In the genomic region with DNA sequence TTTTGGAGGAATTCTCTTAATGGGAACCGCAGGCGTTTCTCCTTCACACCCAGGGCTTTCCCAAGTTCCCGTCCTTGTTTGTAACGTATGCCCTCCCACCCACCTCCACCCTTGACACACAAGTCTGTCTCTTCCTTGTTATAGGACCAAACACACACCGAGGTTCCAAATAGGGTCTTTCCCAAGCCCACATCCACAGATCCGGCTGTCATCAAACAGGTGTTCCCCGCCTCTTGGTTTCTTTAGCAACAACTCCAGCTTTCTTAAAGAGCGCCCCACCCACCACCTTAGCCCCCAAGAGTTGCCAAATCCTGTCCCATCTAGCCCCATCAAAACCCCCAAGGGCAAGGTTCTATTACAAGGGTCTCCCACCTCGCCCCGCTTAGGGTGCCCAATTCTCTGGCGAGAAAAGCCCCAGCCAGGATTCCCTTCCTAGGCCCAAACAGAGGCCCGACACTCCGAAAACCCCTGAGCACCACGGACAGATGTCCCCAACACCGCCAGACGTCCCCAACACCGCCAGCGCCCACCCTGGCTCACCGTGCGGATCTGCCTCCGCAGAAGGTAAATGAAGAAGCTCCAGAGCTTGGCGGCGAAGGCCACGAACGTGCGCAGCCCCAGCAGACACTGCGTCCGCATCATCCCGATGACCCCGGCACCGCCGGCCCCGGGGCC, we compare ENCODE assay signal across 8 cellular contexts. TPM values are rescaled to one million over a fixed set of nuclear protein-coding genes. Genes with fewer than 3 reads are reported as not detected.
DNase-seq lines count a peak whose midpoint lies in the region; ATAC-seq and TF ChIP-seq lines count a peak whose summit lies in the region.

No MANE protein-coding gene starts in this region.

- H3K9me3 Mint-ChIP-seq in activated CD8-positive, alpha-beta memory T cell treated with anti-CD3 and anti-CD28 coated beads, Interleukin-2, amount 10 ng/mL, durations not matched to agents 7 days and 5 days (ENCODE audit: low read depth), result no peaks in the 10 kb centered on the region

- no peak for TF ChIP-seq POLR2A in thyroid gland (IDR thresholded peaks at IDR 0.05)

- H3K36me3 ChIP-seq in thyroid gland, result peaks cover 16% of the 10 kb centered on the region in 2 donors

- H3K4me1 Mint-ChIP-seq in activated CD8-positive, alpha-beta memory T cell treated with anti-CD3 and anti-CD28 coated beads, Interleukin-2, amount 10 ng/mL, durations not matched to agents 7 days and 5 days, result peaks cover 46% of the 10 kb centered on the region

- intact Hi-C loops in thyroid gland (cut with DNase I), result no loop called here

- H3K27me3 ChIP-seq in thyroid gland, result no peaks in the 10 kb centered on the region

- peaks cover 20 to 32% of the 10 kb centered on the region in 2 donors for H3K4me1 ChIP-seq in thyroid gland

- H3K27me3 Mint-ChIP-seq in activated CD8-positive, alpha-beta memory T cell treated with anti-CD3 and anti-CD28 coated beads, Interleukin-2, amount 10 ng/mL, durations not matched to agents 7 days and 5 days, result no peaks in the 10 kb centered on the region

- no peaks in the 10 kb centered on the region for H3K9me3 ChIP-seq in thyroid gland

- peak overlapping the region; percentile 91 for H3K27ac Mint-ChIP-seq in activated CD8-positive, alpha-beta memory T cell treated with anti-CD3 and anti-CD28 coated beads, Interleukin-2, amount 10 ng/mL, durations not matched to agents 7 days and 5 days

- DNase-seq in activated CD8-positive, alpha-beta memory T cell treated with anti-CD3 and anti-CD28 coated beads, Interleukin-2, amount 10 ng/mL, durations not matched to agents 7 days and 5 days, result no peak
- DNase-seq in activated CD8-positive, alpha-beta memory T cell treated with anti-CD3 and anti-CD28 coated beads for 24 hours, result no peak
- DNase-seq in left lobe of liver (ENCODE audit: low spot score) (peak; percentile 52), thyroid gland (no peak), NOMO-1 treated with DMSO at 0.1 percent for 48 hours (lab: John Stamatoyannopoulos, UW; ENCODE audit: unreplicated experiment) (no peak)
- DNase-seq in stimulated activated CD8-positive, alpha-beta memory T cell treated with anti-CD3 and anti-CD28 coated beads, Interleukin-4, amount 100 ng/mL, for 48 hours, result no peak
- DNase-seq in activated CD4-positive, alpha-beta T cell treated with anti-CD3 and anti-CD28 coated beads for 1 hour, result no peak

- 4 to 6% methylated on average over 13 to 14 of the region's 33 CpGs for WGBS in thyroid gland, 2 donors

- no peak for TF ChIP-seq CTCF in thyroid gland (IDR thresholded peaks at IDR 0.05)

- no peak for ATAC-seq in activated CD8-positive, alpha-beta memory T cell treated with anti-CD3 and anti-CD28 coated beads, Interleukin-2, amount 10 ng/mL, durations not matched to agents 7 days and 5 days
- no peak for ATAC-seq in left lobe of liver

- CTCF ChIA-PET in activated CD8-positive, alpha-beta memory T cell treated with anti-CD3 and anti-CD28 coated beads, Interleukin-2, amount 10 ng/mL, durations not matched to agents 7 days and 5 days (lab: Charles Lee), result interaction anchor here (0.5 to 2.5 kb wide), 7 partner anchors 9 to 868 kb away, joined by 3 to 18 read pairs (median 4); a partner anchor contains a TSS

- peak overlapping the region; percentile 71 to 98 (median 86) for H3K4me3 ChIP-seq in thyroid gland (replicated peaks in 1 of 3)

- peak overlapping the region; percentile 100 for H3K27ac ChIP-seq in angular gyrus (ENCODE audit: low read depth, low read length)
- H3K27ac ChIP-seq in thyroid gland, result peak overlapping the region; percentile 98 to 100 (median 98)

- peaks cover 24% of the 10 kb centered on the region for H3K36me3 Mint-ChIP-seq in activated CD8-positive, alpha-beta memory T cell treated with anti-CD3 and anti-CD28 coated beads, Interleukin-2, amount 10 ng/mL, durations not matched to agents 7 days and 5 days

- peak overlapping the region; percentile 91 for H3K4me3 Mint-ChIP-seq in activated CD8-positive, alpha-beta memory T cell treated with anti-CD3 and anti-CD28 coated beads, Interleukin-2, amount 10 ng/mL, durations not matched to agents 7 days and 5 days

RNA-seq across cellular contexts. Expression of a gene that starts 0.7 kb away (rescaled TPM):
- 100 to 1,000 TPM; 162 to 192 TPM for total RNA-seq in activated CD8-positive, alpha-beta memory T cell treated with anti-CD3 and anti-CD28 coated beads, Interleukin-2, amount 10 ng/mL, durations not matched to agents 7 days and 5 days
- total RNA-seq in left lobe of liver, result 35.1 TPM
- total RNA-seq in thyroid gland, result 10 to 100 TPM; 35.1 to 70.4 (median 48.4) TPM

RNA-seq across cellular contexts. Expression of a gene that starts 1.2 kb away (rescaled TPM):
- 10 to 100 TPM; 56.5 to 70.4 TPM for total RNA-seq in activated CD8-positive, alpha-beta memory T cell treated with anti-CD3 and anti-CD28 coated beads, Interleukin-2, amount 10 ng/mL, durations not matched to agents 7 days and 5 days
- 27.5 TPM for total RNA-seq in left lobe of liver
- total RNA-seq in thyroid gland, result 10 to 100 TPM; 27.4 to 49.0 (median 33.0) TPM

RNA-seq across cellular contexts. Expression of a gene that starts 8.5 kb away (rescaled TPM):
- 100 to 1,000 TPM; 207 to 231 TPM for total RNA-seq in activated CD8-positive, alpha-beta memory T cell treated with anti-CD3 and anti-CD28 coated beads, Interleukin-2, amount 10 ng/mL, durations not matched to agents 7 days and 5 days
- 235 TPM for total RNA-seq in left lobe of liver
- 100 to 1,000 TPM; 112 to 840 (median 273) TPM for total RNA-seq in thyroid gland

RNA-seq across cellular contexts. Expression of a gene that starts 11.5 kb away (rescaled TPM):
- total RNA-seq in activated CD8-positive, alpha-beta memory T cell treated with anti-CD3 and anti-CD28 coated beads, Interleukin-2, amount 10 ng/mL, durations not matched to agents 7 days and 5 days, result 1 to 10 TPM in 1 of 2 experiments, under 1 TPM in 1; 0.66 to 1.9 TPM
- total RNA-seq in left lobe of liver (20.5 TPM), thyroid gland (100 to 1,000 TPM; 108 to 161 (median 144) TPM)

RNA-seq across cellular contexts. Expression of a gene that starts 11.5 kb away (rescaled TPM):
- total RNA-seq in activated CD8-positive, alpha-beta memory T cell treated with anti-CD3 and anti-CD28 coated beads, Interleukin-2, amount 10 ng/mL, durations not matched to agents 7 days and 5 days, result 10 to 100 TPM; 42.1 to 53.2 TPM
- total RNA-seq in left lobe of liver (16.5 TPM), thyroid gland (10 to 100 TPM; 19.8 to 39.5 (median 35.8) TPM)
